Comparison of ENCODE assay signal across 9 cellular contexts in genomic region chr5:83472213-83472507, GRCh38. TPM values are rescaled to one million over a fixed set of nuclear protein-coding genes. Genes with fewer than 3 reads are reported as not detected.
DNase-seq lines count a peak whose midpoint lies in the region; ATAC-seq and TF ChIP-seq lines count a peak whose summit lies in the region.
"Had no signal": no experiment of that assay in that cellular context is flagged by ENCODE, and none has a peak within 500 bp of the region (broad histone marks: within the 10 kb centered on the region; RNA-seq: fewer than 3 reads in every experiment).

No MANE protein-coding gene starts in this region.

- H3K18ac ChIP-seq in mesenchymal stem cell (ENCODE audit: low read depth in 1 of 2, low read length in 2 of 2), result peak overlapping the region in 1 of 2 experiments; percentile 77

- H3K9me3 ChIP-seq in heart left ventricle, result no peaks in the 10 kb centered on the region
- H3K9me3 ChIP-seq in mesenchymal stem cell (ENCODE audit: control insufficient read depth, low read length), result no peaks in the 10 kb centered on the region
- H3K9me3 ChIP-seq in vagina, result no peaks in the 10 kb centered on the region

- ATAC-seq in heart left ventricle (no peak), Right ventricle myocardium superior (ENCODE audit: poor library complexity) (no peak), HG02588 (IDR thresholded peaks at IDR 0.05; ENCODE audit: unreplicated experiment) (no peak)

- H3K4me1 ChIP-seq in heart left ventricle, result peaks cover 0 to 54% (median 27%) of the 10 kb centered on the region in 12 donors
- peaks cover 4% of the 10 kb centered on the region for H3K4me1 ChIP-seq in mesenchymal stem cell (ENCODE audit: control insufficient read depth, insufficient read depth, low read depth, low read length)
- H3K4me1 ChIP-seq in vagina, result peaks cover 23% of the 10 kb centered on the region

- peak overlapping the region; percentile 36 for H2BK15ac ChIP-seq in mesenchymal stem cell (ENCODE audit: low read depth, poor library complexity, severe bottlenecking)

- no peak overlapping the region for H4K91ac ChIP-seq in mesenchymal stem cell (ENCODE audit: low read length)

- intact Hi-C loops in heart left ventricle (cut with DNase I), result loop anchor here (2.0 to 10.0 kb wide), 8 partner anchors 45 to 1120 kb away; no protein-coding TSS in a partner anchor
- intact Hi-C loops in Right ventricle myocardium superior (cut with DNase I), result no loop called here
- intact Hi-C loops in vagina (cut with DNase I), result loop anchor here (10.0 kb wide), 1 partner anchor 1117 kb away; no protein-coding TSS in a partner anchor

- DNase-seq in heart left ventricle (no peak), Right ventricle myocardium superior (no peak), astrocyte of the spinal cord (ENCODE audit: low read depth, low spot score) (no peak), mesenchymal stem cell (no peak), vagina (ENCODE audit: extremely low spot score in 2 of 2) (no peak), AML-193 (lab: John Stamatoyannopoulos, UW) (no peak), Ammon's horn (ENCODE audit: low spot score) (no peak)
- DNase-seq: activated CD4-positive, alpha-beta T cell treated with anti-CD3 and anti-CD28 coated beads, Interleukin-2, amount 50 U/mL, for 4 hours had no signal

- H4K8ac ChIP-seq in mesenchymal stem cell (ENCODE audit: low read length), result no peak overlapping the region

- no peaks in the 10 kb centered on the region for H3K79me1 ChIP-seq in mesenchymal stem cell (replicated peaks; ENCODE audit: low read length, poor library complexity, severe bottlenecking)

- WGBS in heart left ventricle, 4 donors, result 0 to 5% (median 1%) methylated on average over 5 of the region's 5 CpGs
- under 1% methylated on average over 5 of the region's 5 CpGs for WGBS in mesenchymal stem cell

- peak overlapping the region; percentile 0 for H2AFZ ChIP-seq in mesenchymal stem cell (ENCODE audit: low read depth, low read length)

- H3K4ac ChIP-seq in mesenchymal stem cell (ENCODE audit: low read depth in 1 of 2, low read length in 2 of 2), result peak overlapping the region in 1 of 2 experiments; percentile 36

- H3K9ac ChIP-seq in mesenchymal stem cell (ENCODE audit: low read length), result peak overlapping the region; percentile 95

- peak overlapping the region; percentile 77 for H3K4me2 ChIP-seq in mesenchymal stem cell (ENCODE audit: low read length, poor library complexity, severe bottlenecking)

- peak overlapping the region; percentile 28 to 69 (median 56) for H3K4me3 ChIP-seq in heart left ventricle
- H3K4me3 ChIP-seq in astrocyte of the spinal cord (ENCODE audit: low read depth, low read length), result peak overlapping the region; percentile 85
- peak overlapping the region; percentile 69 to 94 for H3K4me3 ChIP-seq in mesenchymal stem cell (ENCODE audit: insufficient read depth in 1 of 2, low read depth in 1 of 2, low read length in 2 of 2)
- H3K4me3 ChIP-seq in vagina, result peak overlapping the region; percentile 51 to 57

- TF ChIP-seq POLR2A in heart left ventricle (IDR thresholded peaks at IDR 0.05), result no peak
- no peak for TF ChIP-seq POLR2A in vagina (IDR thresholded peaks at IDR 0.05)

- TF ChIP-seq CTCF in heart left ventricle (IDR thresholded peaks at IDR 0.05) (no peak), astrocyte of the spinal cord (IDR thresholded peaks at IDR 0.05; ENCODE audit: low read depth, low read length) (no peak), vagina (IDR thresholded peaks at IDR 0.05) (no peak)

- no peak overlapping the region for H2BK5ac ChIP-seq in mesenchymal stem cell (ENCODE audit: low read depth, low read length, poor library complexity, severe bottlenecking)

- H2BK12ac ChIP-seq in mesenchymal stem cell (ENCODE audit: low read length in 2 of 2), result no peak overlapping the region

- no peak overlapping the region for H2AK5ac ChIP-seq in mesenchymal stem cell (ENCODE audit: low read length, severe bottlenecking)

- H3K27me3 ChIP-seq in heart left ventricle (peaks cover 0 to 66% (median 36%) of the 10 kb centered on the region in 9 donors), mesenchymal stem cell (ENCODE audit: control insufficient read depth in 1 of 2, insufficient read depth in 1 of 2, low read length in 2 of 2) (no peaks in the 10 kb centered on the region), vagina (peaks cover 6% of the 10 kb centered on the region)

- H3K27ac ChIP-seq in heart left ventricle (peak overlapping the region in 11 of 12 donors; percentile 19 to 88 (median 68)), mesenchymal stem cell (ENCODE audit: low read length, poor library complexity, severe bottlenecking) (peak overlapping the region; percentile 89), vagina (peak overlapping the region; percentile 73)

- no peaks in the 10 kb centered on the region for H3K36me3 ChIP-seq in heart left ventricle
- peaks cover 5 to 10% of the 10 kb centered on the region in 2 experiments for H3K36me3 ChIP-seq in mesenchymal stem cell (ENCODE audit: control insufficient read depth in 1 of 2, insufficient read depth in 2 of 2, low read depth in 1 of 2, low read length in 2 of 2)
- H3K36me3 ChIP-seq in vagina, result no peaks in the 10 kb centered on the region

- H2BK120ac ChIP-seq in mesenchymal stem cell (ENCODE audit: low read depth, low read length), result peak overlapping the region; percentile 45

- in situ Hi-C loops in astrocyte of the spinal cord (cut with HindIII; ENCODE audit: low sequenced_read_pairs), result no loop called here

- no peak overlapping the region for H3K23ac ChIP-seq in mesenchymal stem cell (ENCODE audit: low read length in 2 of 2)

- peak overlapping the region in 1 of 2 experiments; percentile 5 for H3K14ac ChIP-seq in mesenchymal stem cell (ENCODE audit: low read length in 2 of 2)

RNA-seq across cellular contexts. Expression of gene VCAN, which starts 0.6 kb away (rescaled TPM):
- total RNA-seq in heart left ventricle (100 to 1,000 TPM in 1 of 9 donors, 10 to 100 TPM in 8; 11.6 to 121 (median 29.5) TPM), Right ventricle myocardium superior (24.1 TPM), vagina (71.2 TPM)
- polyA plus RNA-seq in heart left ventricle, result 10 to 100 TPM in 1 of 2 donors, 1 to 10 TPM in 1; 4.8 to 24.3 TPM
- polyA plus RNA-seq in mesenchymal stem cell (2013, experiment 1 of 2), result 102 TPM
- 96.6 TPM for polyA plus RNA-seq in mesenchymal stem cell (2013, experiment 2 of 2)
